ENCODE assay signal across 27 cellular contexts in genomic region chr4:25162566-25162965, GRCh38. TPM values are rescaled to one million over a fixed set of nuclear protein-coding genes. Genes with fewer than 3 reads are reported as not detected.
DNase-seq lines count a peak whose midpoint lies in the region; ATAC-seq, FAIRE-seq and TF ChIP-seq lines count a peak whose summit lies in the region.
"Had no signal": no experiment of that assay in that cellular context is flagged by ENCODE, and none has a peak within 500 bp of the region (broad histone marks: within the 10 kb centered on the region; RNA-seq: fewer than 3 reads in every experiment).

No MANE protein-coding gene starts in this region.

- H3K36me3 ChIP-seq in OCI-LY1 (ENCODE audit: insufficient read depth, low read length): peaks cover 6% of the 10 kb centered on the region
- H3K36me3 ChIP-seq in K562 (ENCODE audit: control insufficient read depth, insufficient read depth, low read length): no peaks in the 10 kb centered on the region; the same call in 2 of the 3 replicates
- no peaks in the 10 kb centered on the region for H3K36me3 ChIP-seq in smooth muscle cell (ENCODE audit: low read depth)
- H3K36me3 ChIP-seq: pancreas, suprapubic skin, upper lobe of right lung had no signal

- peak overlapping the region; percentile 11 for H3K4me3 Mint-ChIP-seq in activated CD4-positive, alpha-beta T cell treated with anti-CD3 and anti-CD28 coated beads, Interleukin-2, amount 10 ng/mL, durations not matched to agents 7 days and 5 days
- no peak overlapping the region for H3K4me3 Mint-ChIP-seq in chondrocyte (ENCODE audit: unreplicated experiment)

- H2AFZ ChIP-seq in OCI-LY1 (ENCODE audit: low read length) (no peak overlapping the region), K562 (ENCODE audit: low read depth, low read length) (no peak overlapping the region), smooth muscle cell (ENCODE audit: low read depth) (no peak overlapping the region)

- H3K9me3 ChIP-seq in OCI-LY1 (ENCODE audit: low read length) (no peaks in the 10 kb centered on the region), K562 (replicated peaks; ENCODE audit: control insufficient read depth, insufficient read depth, low read depth, low read length) (no peaks in the 10 kb centered on the region), smooth muscle cell (replicated peaks; ENCODE audit: low read depth) (no peaks in the 10 kb centered on the region)
- H3K9me3 ChIP-seq: A549, pancreas, suprapubic skin, upper lobe of right lung had no signal

- H3K4me3 ChIP-seq in OCI-LY1 (ENCODE audit: low read depth, low read length, poor library complexity, severe bottlenecking) (no peak overlapping the region), K562 (no peak overlapping the region), smooth muscle cell (no peak overlapping the region), lower leg skin (ENCODE audit: low read depth, poor library complexity, severe bottlenecking) (no peak overlapping the region)
- H3K4me3 ChIP-seq: A549 had no signal

- no peak for TF ChIP-seq RAD21 in K562 (CRISPR knock-in tag; conservative IDR thresholded peaks at IDR 0.05 in 1 of 2, IDR thresholded peaks at IDR 0.05 in 1 of 2)

- peaks cover 36% of the 10 kb centered on the region for H3K36me3 Mint-ChIP-seq in activated CD4-positive, alpha-beta T cell treated with anti-CD3 and anti-CD28 coated beads, Interleukin-2, amount 10 ng/mL, durations not matched to agents 7 days and 5 days (ENCODE audit: low read depth)
- H3K36me3 Mint-ChIP-seq in chondrocyte (ENCODE audit: low read depth): peaks cover 5% of the 10 kb centered on the region

- POLR2A ChIA-PET in activated CD4-positive, alpha-beta T cell treated with anti-CD3 and anti-CD28 coated beads, Interleukin-2, amount 10 ng/mL, durations not matched to agents 7 days and 5 days (lab: Charles Lee): interaction anchor here (0.6 kb wide), 1 partner anchor 217 kb away, joined by 4 read pairs; no protein-coding TSS in a partner anchor
- POLR2A ChIA-PET in K562 (lab: Yijun Ruan, JAX): no interaction called here

- in situ Hi-C loops in K562 (cut with MboI): no loop called here

- H3K79me2 ChIP-seq in OCI-LY1 (ENCODE audit: insufficient read depth, low read length) (no peaks in the 10 kb centered on the region), K562 (ENCODE audit: control insufficient read depth, insufficient read depth, low read length) (peaks cover 20% of the 10 kb centered on the region), smooth muscle cell (ENCODE audit: low read depth) (no peaks in the 10 kb centered on the region)

- no peak for FAIRE-seq in K562 (lab: Jason Lieb, UNC)
- FAIRE-seq: A549, colon, GM18507, H1 had no signal

- H3K4me2 ChIP-seq in OCI-LY1 (ENCODE audit: low read length) (peak overlapping the region; percentile 83; the same call in 1 of the 2 replicates), K562 (ENCODE audit: insufficient read depth, low read length) (no peak overlapping the region), smooth muscle cell (no peak overlapping the region)

- H3K4me1 ChIP-seq in OCI-LY1 (ENCODE audit: insufficient read depth, low read length, severe bottlenecking) (peaks cover 19% of the 10 kb centered on the region), K562 (replicated peaks in 1 of 2; ENCODE audit: control insufficient read depth in 2 of 2, insufficient read depth in 2 of 2, low read length in 2 of 2) (peaks cover 8 to 10% of the 10 kb centered on the region in 2 experiments; a peak in 4 of 5 replicates), smooth muscle cell (ENCODE audit: low read depth) (peaks cover 10% of the 10 kb centered on the region)

- no peaks in the 10 kb centered on the region for H3K9me2 ChIP-seq in OCI-LY1 (ENCODE audit: low read depth, low read length)

- no peak for TF ChIP-seq EP300 in K562 (IDR thresholded peaks at IDR 0.05; ENCODE audit: low read length)

- CTCF ChIA-PET in activated CD4-positive, alpha-beta T cell treated with anti-CD3 and anti-CD28 coated beads, Interleukin-2, amount 10 ng/mL, durations not matched to agents 7 days and 5 days (lab: Charles Lee): interaction anchor here (1.4 to 5.9 kb wide), 2 partner anchors 18 to 150 kb away, joined by 3 to 27 read pairs; partner anchors contain the start of gene ZCCHC4
- CTCF ChIA-PET in K562 (lab: Yijun Ruan, JAX; ENCODE audit: low intra/inter-chr PET ratio): no interaction called here

- no peak for TF ChIP-seq CTCF in OCI-LY1 (IDR thresholded peaks at IDR 0.05; ENCODE audit: low read length)
- no peak for TF ChIP-seq CTCF in K562 (IDR thresholded peaks at IDR 0.05 in 2 of 3, conservative IDR thresholded peaks at IDR 0.05 in 1 of 3; ENCODE audit: insufficient read depth in 2 of 3, low read depth in 1 of 3, low read length in 3 of 3)
- TF ChIP-seq CTCF in smooth muscle cell (IDR thresholded peaks at IDR 0.05; ENCODE audit: borderline replicate concordance, insufficient read depth, poor library complexity, severe bottlenecking): no peak
- no peak for TF ChIP-seq CTCF in chondrocyte (IDR thresholded peaks at IDR 0.05)
- TF ChIP-seq CTCF in lower leg skin (IDR thresholded peaks at IDR 0.05): no peak

- H3K27me3 Mint-ChIP-seq in activated CD4-positive, alpha-beta T cell treated with anti-CD3 and anti-CD28 coated beads, Interleukin-2, amount 10 ng/mL, durations not matched to agents 7 days and 5 days: no peaks in the 10 kb centered on the region
- no peaks in the 10 kb centered on the region for H3K27me3 Mint-ChIP-seq in chondrocyte (ENCODE audit: low read depth)
- H3K27me3 Mint-ChIP-seq: activated CD8-positive, alpha-beta T cell treated with anti-CD3 and anti-CD28 coated beads for 36 hours; activated naive CD4-positive, alpha-beta T cell treated with anti-CD3 and anti-CD28 coated beads, Interleukin-2, amount 10 ng/mL, durations not matched to agents 7 days and 5 days had no signal

- H3F3A ChIP-seq in OCI-LY1 (ENCODE audit: insufficient read depth, low read length): no peaks in the 10 kb centered on the region
- no peaks in the 10 kb centered on the region for H3F3A ChIP-seq in smooth muscle cell (ENCODE audit: low read depth)

- no peaks in the 10 kb centered on the region for H3K9me3 Mint-ChIP-seq in activated CD4-positive, alpha-beta T cell treated with anti-CD3 and anti-CD28 coated beads, Interleukin-2, amount 10 ng/mL, durations not matched to agents 7 days and 5 days
- H3K9me3 Mint-ChIP-seq in chondrocyte (ENCODE audit: low read depth): peaks cover 3% of the 10 kb centered on the region
- H3K9me3 Mint-ChIP-seq: activated CD8-positive, alpha-beta T cell treated with anti-CD3 and anti-CD28 coated beads for 36 hours; activated naive CD4-positive, alpha-beta T cell treated with anti-CD3 and anti-CD28 coated beads, Interleukin-2, amount 10 ng/mL, durations not matched to agents 7 days and 5 days; CD8-positive, alpha-beta T cell had no signal

- intact Hi-C loops in K562 (cut with micrococcal nuclease) (no loop called here), lower leg skin (cut with DNase I; ENCODE audit: low total_unique reads) (no loop called here)

- TF ChIP-seq POLR2A in K562 (conservative IDR thresholded peaks at IDR 0.05): no peak
- no peak for TF ChIP-seq POLR2A in lower leg skin (IDR thresholded peaks at IDR 0.05)

- no peak overlapping the region for H3K27ac Mint-ChIP-seq in activated CD4-positive, alpha-beta T cell treated with anti-CD3 and anti-CD28 coated beads, Interleukin-2, amount 10 ng/mL, durations not matched to agents 7 days and 5 days
- H3K27ac Mint-ChIP-seq in chondrocyte (ENCODE audit: unreplicated experiment): no peak overlapping the region
- H3K27ac Mint-ChIP-seq: activated CD8-positive, alpha-beta T cell treated with anti-CD3 and anti-CD28 coated beads for 36 hours; activated naive CD4-positive, alpha-beta T cell treated with anti-CD3 and anti-CD28 coated beads, Interleukin-2, amount 10 ng/mL, durations not matched to agents 7 days and 5 days; CD8-positive, alpha-beta T cell had no signal

- H3K9ac ChIP-seq in OCI-LY1 (ENCODE audit: low read length): no peak overlapping the region
- no peak overlapping the region for H3K9ac ChIP-seq in K562 (ENCODE audit: insufficient read depth in 1 of 2, low read depth in 2 of 2, low read length in 2 of 2)
- no peak overlapping the region for H3K9ac ChIP-seq in smooth muscle cell (ENCODE audit: low read depth)

- H3K4me1 Mint-ChIP-seq in activated CD4-positive, alpha-beta T cell treated with anti-CD3 and anti-CD28 coated beads, Interleukin-2, amount 10 ng/mL, durations not matched to agents 7 days and 5 days: peaks cover 48% of the 10 kb centered on the region
- peaks cover 28% of the 10 kb centered on the region for H3K4me1 Mint-ChIP-seq in chondrocyte (ENCODE audit: low read depth)

- DNase-seq in activated CD4-positive, alpha-beta T cell treated with anti-CD3 and anti-CD28 coated beads, Interleukin-2, amount 10 ng/mL, durations not matched to agents 7 days and 5 days: no peak
- no peak for DNase-seq in activated CD4-positive, alpha-beta T cell treated with anti-CD3 and anti-CD28 coated beads for 1 hour
- DNase-seq in K562 (ENCODE audit: extremely low read depth in 1 of 4, low spot score in 3 of 4) (no peak), smooth muscle cell (lab: John Stamatoyannopoulos, UW; ENCODE audit: unreplicated experiment) (no peak), chondrocyte (ENCODE audit: low spot score) (no peak), lower leg skin (ENCODE audit: low spot score in 2 of 2) (no peak)
- DNase-seq in stimulated activated CD4-positive, alpha-beta T cell treated with anti-CD3 and anti-CD28 coated beads, Interleukin-4, amount 100 ng/mL, for 24 hours: no peak
- DNase-seq: activated CD8-positive, alpha-beta T cell treated with anti-CD3 and anti-CD28 coated beads for 36 hours; activated naive CD4-positive, alpha-beta T cell treated with anti-CD3 and anti-CD28 coated beads, Interleukin-2, amount 10 ng/mL, durations not matched to agents 7 days and 5 days; amygdala; CD8-positive, alpha-beta T cell; effector CD4-positive, alpha-beta T cell; hypothalamus; NCI-H1048; NCI-H1694; NCI-H446; NCI-H774; pancreas; retina; stimulated activated naive CD4-positive, alpha-beta T cell treated with Interleukin-2 at 50 U/mL for 16 hours; upper lobe of right lung had no signal

- H3K27ac ChIP-seq in OCI-LY1 (ENCODE audit: low read depth, low read length, poor library complexity, severe bottlenecking) (no peak overlapping the region), K562 (ENCODE audit: extremely low read depth, low read depth, low read length) (no peak overlapping the region), smooth muscle cell (ENCODE audit: low read depth) (peak overlapping the region; percentile 88)
- H3K27ac ChIP-seq: A549, pancreas, suprapubic skin, upper lobe of right lung had no signal

- H4K20me1 ChIP-seq in OCI-LY1 (ENCODE audit: insufficient read depth, low read length) (no peaks in the 10 kb centered on the region), K562 (replicated peaks; ENCODE audit: control insufficient read depth, insufficient read depth, low read length) (no peaks in the 10 kb centered on the region), smooth muscle cell (ENCODE audit: low read depth) (no peaks in the 10 kb centered on the region)

- H3K27me3 ChIP-seq in OCI-LY1 (ENCODE audit: insufficient read depth, low read length): no peaks in the 10 kb centered on the region
- no peaks in the 10 kb centered on the region for H3K27me3 ChIP-seq in K562 (ENCODE audit: control insufficient read depth in 2 of 2, insufficient read depth in 2 of 2, low read length in 2 of 2)
- H3K27me3 ChIP-seq in smooth muscle cell (ENCODE audit: low read depth): no peaks in the 10 kb centered on the region
- H3K27me3 ChIP-seq: pancreas, suprapubic skin, upper lobe of right lung had no signal

- no TSS peak for BruUV-seq in K562 (replicated peaks; lab: Mats Ljungman, UMichigan)

- WGBS in K562 (ENCODE audit: insufficient coverage, low coverage, missing lambda C conversion rate): 42% methylated on average over 1 of the region's 1 CpG
- 98% methylated on average over 1 of the region's 1 CpG for WGBS in smooth muscle cell (ENCODE audit: low lambda C conversion rate)
- WGBS in lower leg skin, 2 donors: 67 to 79% methylated on average over 1 of the region's 1 CpG

- H3K9me1 ChIP-seq in K562 (ENCODE audit: control insufficient read depth, insufficient read depth, low read length): no peaks in the 10 kb centered on the region

- ATAC-seq in K562: no peak
- ATAC-seq: A549; activated CD8-positive, alpha-beta T cell treated with anti-CD3 and anti-CD28 coated beads for 36 hours; CD8-positive, alpha-beta T cell; pancreas had no signal

RNA-seq across cellular contexts. Expression of gene SEPSECS, which starts 2.3 kb away (rescaled TPM):
- 10 to 100 TPM; 13.9 to 14.3 TPM for total RNA-seq in activated CD4-positive, alpha-beta T cell treated with anti-CD3 and anti-CD28 coated beads, Interleukin-2, amount 10 ng/mL, durations not matched to agents 7 days and 5 days
- total RNA-seq in K562 (2011; cell fraction: chromatin; rRNA removed; ENCODE audit: low replicate concordance): 8.9 and 33.9 TPM in 2 replicates
- total RNA-seq in K562 (2011; cell fraction: nucleolus; rRNA removed): 6.2 TPM in 2 replicates
- 12.7 and 20.5 TPM in 2 replicates for total RNA-seq in K562 (2011; cell fraction: nucleoplasm; rRNA removed)
- 5.2 and 5.7 TPM in 2 replicates for total RNA-seq in K562 (2014; rRNA removed)
- 10.4 and 13.0 TPM in 2 replicates for total RNA-seq in K562 (2014; rRNA removed; fragmentation: Illumina TruSeq; extraction: Trizol)
- 7.2 and 7.9 TPM in 2 replicates for total RNA-seq in K562 (2015; rRNA removed; fragmentation: Illumina TruSeq; extraction: Trizol)
- total RNA-seq in K562 (2021): 10.5 and 12.5 TPM in 2 replicates
- 16.9 and 17.2 TPM in 2 replicates for polyA plus RNA-seq in K562 (2011; rRNA removed)
- 3.7 and 7.0 TPM in 2 replicates for polyA plus RNA-seq in K562 (2011; cell fraction: cytosol; rRNA removed)
- 14.6 and 22.0 TPM in 2 replicates for polyA plus RNA-seq in K562 (2011; cell fraction: nucleus; rRNA removed)
- polyA plus RNA-seq in K562 (2012): 4.7 and 5.9 TPM in 2 replicates
- polyA plus RNA-seq in K562 (2014; fragmentation: Illumina TruSeq; extraction: Trizol): 7.7 and 7.9 TPM in 2 replicates
- polyA plus RNA-seq in K562 (2014; fragmentation: Nextera tagmentation; extraction: Ambion mirVana): 1 to 10 TPM; 3.9 to 4.9 TPM
- 6.5 and 8.9 TPM in 2 replicates for polyA plus RNA-seq in K562 (2014; rRNA removed)
- polyA minus RNA-seq in K562 (2011; rRNA and poly(A)+ RNA removed): 24.6 and 26.4 TPM in 2 replicates
- polyA minus RNA-seq in K562 (2011; cell fraction: cytosol; rRNA and poly(A)+ RNA removed): 6.0 and 7.9 TPM in 2 replicates
- polyA minus RNA-seq in K562 (2011; cell fraction: nucleus; rRNA and poly(A)+ RNA removed): 13.1 and 23.7 TPM in 2 replicates
- 7.7 and 8.4 TPM in 2 replicates for total RNA-seq in smooth muscle cell
- polyA plus RNA-seq in smooth muscle cell: 1.6 and 4.2 TPM in 2 replicates
- 5.4 to 7.8 TPM (median 6.1 TPM) in 3 replicates for total RNA-seq in chondrocyte
- total RNA-seq in lower leg skin: 1 to 10 TPM; 6.4 to 8.5 (median 7.2) TPM
